11 cellular contexts compared by ENCODE assay signal in the genomic region with DNA sequence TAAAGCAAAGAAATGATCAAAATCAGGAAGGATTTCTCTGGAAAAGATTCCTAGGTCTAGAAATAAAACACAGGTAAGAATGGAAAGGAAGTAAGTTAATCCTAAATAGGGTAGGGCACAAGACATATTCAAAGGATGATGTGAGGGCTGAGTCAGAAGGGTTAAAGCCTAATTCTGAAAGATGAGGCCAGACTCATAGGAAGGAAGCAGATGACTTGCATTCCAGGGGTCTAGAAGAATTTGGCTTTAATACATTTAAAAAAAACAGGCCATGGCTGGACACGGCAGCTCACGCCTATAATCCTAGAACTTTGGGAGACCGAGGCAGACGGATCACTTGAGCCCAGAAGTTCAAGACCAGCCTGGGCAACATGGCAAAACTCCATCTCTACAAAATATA. TPM values are rescaled to one million over a fixed set of nuclear protein-coding genes. Genes with fewer than 3 reads are reported as not detected.
DNase-seq lines count a peak whose midpoint lies in the region; ATAC-seq, FAIRE-seq and TF ChIP-seq lines count a peak whose summit lies in the region.
"Had no signal": no experiment of that assay in that cellular context is flagged by ENCODE, and none has a peak within 500 bp of the region (broad histone marks: within the 10 kb centered on the region; RNA-seq: fewer than 3 reads in every experiment).

No MANE protein-coding gene starts in this region.

- TF ChIP-seq POLR2A in testis (IDR thresholded peaks at IDR 0.05) = no peak

- peak overlapping the region; percentile 89 for H3K4me2 ChIP-seq in osteoblast (ENCODE audit: insufficient read depth, low read length)
- no peak overlapping the region for H3K4me2 ChIP-seq in GM23338

- no peak overlapping the region for H3K27ac Mint-ChIP-seq in GM23338
- H3K27ac Mint-ChIP-seq: stimulated activated memory B cell treated with anti-CD40 and anti-IgM and Interleukin-4, amounts not matched to agents 10 μg/mL and 1 μg/mL and 100 μg/mL, for 72 hours; T-helper 2 cell treated with Interferon-gamma antibody and Interleukin-4, amounts not matched to agents 5 μg/mL and 100 μg/mL, for 36 hours had no signal

- H3K4me1 Mint-ChIP-seq in GM23338 = peaks cover 8% of the 10 kb centered on the region; the same call in 2 of the 3 replicates

- H3K79me2 ChIP-seq in osteoblast (ENCODE audit: insufficient read depth, low read length) (peaks cover 82% of the 10 kb centered on the region), GM23338 (replicated peaks; ENCODE audit: insufficient read depth) (peaks cover 81% of the 10 kb centered on the region)

- no peak for FAIRE-seq in RCC 7860 (lab: Jason Lieb, UNC)

- intact Hi-C loops in testis (cut with DNase I; ENCODE audit: low total_unique reads) = loop anchor here (10.0 kb wide), 1 partner anchor 123 kb away; a partner anchor contains a TSS

- WGBS in testis, 2 donors = 68 to 90% methylated on average over 4 of the region's 4 CpGs

- no peak overlapping the region for H3K4me3 Mint-ChIP-seq in GM23338
- H3K4me3 Mint-ChIP-seq: stimulated activated memory B cell treated with anti-CD40 and anti-IgM and Interleukin-4, amounts not matched to agents 10 μg/mL and 1 μg/mL and 100 μg/mL, for 72 hours had no signal

- peaks cover 9% of the 10 kb centered on the region for H4K20me1 ChIP-seq in osteoblast (ENCODE audit: insufficient read depth, low read length)
- H4K20me1 ChIP-seq in GM23338 (replicated peaks; ENCODE audit: insufficient read depth) = peaks cover 23% of the 10 kb centered on the region

- TF ChIP-seq CTCF in osteoblast (IDR thresholded peaks at IDR 0.05; ENCODE audit: extremely low read depth, low read depth, low read length) = no peak
- TF ChIP-seq CTCF in GM23338 (conservative IDR thresholded peaks at IDR 0.05; ENCODE audit: low read depth in 2 of 2) = no peak
- no peak for TF ChIP-seq CTCF in testis (IDR thresholded peaks at IDR 0.05)

- ATAC-seq in GM23338 = no peak
- ATAC-seq: stimulated activated memory B cell treated with anti-CD40 and anti-IgM and Interleukin-4, amounts not matched to agents 10 μg/mL and 1 μg/mL and 100 μg/mL, for 72 hours had no signal

- peaks cover 8% of the 10 kb centered on the region for H3K27me3 Mint-ChIP-seq in GM23338 (ENCODE audit: insufficient read depth, low read depth, poor library complexity)
- H3K27me3 Mint-ChIP-seq: stimulated activated memory B cell treated with anti-CD40 and anti-IgM and Interleukin-4, amounts not matched to agents 10 μg/mL and 1 μg/mL and 100 μg/mL, for 72 hours had no signal

- no peaks in the 10 kb centered on the region for H3F3A ChIP-seq in GM23338 (replicated peaks; ENCODE audit: low read depth)

- peaks cover 58% of the 10 kb centered on the region for H3K36me3 Mint-ChIP-seq in GM23338 (ENCODE audit: low read depth)

- H3K9me3 Mint-ChIP-seq in GM23338 = no peaks in the 10 kb centered on the region
- H3K9me3 Mint-ChIP-seq: stimulated activated memory B cell treated with anti-CD40 and anti-IgM and Interleukin-4, amounts not matched to agents 10 μg/mL and 1 μg/mL and 100 μg/mL, for 72 hours; T-helper 2 cell treated with Interferon-gamma antibody and Interleukin-4, amounts not matched to agents 5 μg/mL and 100 μg/mL, for 36 hours had no signal

- DNase-seq in Daoy (ENCODE audit: low read depth) = peak; percentile 77
- DNase-seq in RCC 7860 (ENCODE audit: low spot score) = peak; percentile 63
- DNase-seq in dermis blood vessel endothelial cell = peak; percentile 69
- peak; percentile 78 for DNase-seq in osteoblast (ENCODE audit: insufficient read length, low spot score, missing footprints)
- DNase-seq in GM23338 (ENCODE audit: low spot score) = no peak
- DNase-seq in DMS153 (lab: John Stamatoyannopoulos, UW) = no peak
- DNase-seq in testis = no peak
- no peak for DNase-seq in DMS53 (lab: John Stamatoyannopoulos, UW)
- DNase-seq: retina had no signal

- H3K27ac ChIP-seq in osteoblast (ENCODE audit: low read depth, low read length) (peak overlapping the region; percentile 98), GM23338 (ENCODE audit: low read depth) (no peak overlapping the region), testis (peak overlapping the region in 1 of 2 donors; percentile 36)

- H3K4me1 ChIP-seq in osteoblast (ENCODE audit: insufficient read depth, low read length) = peaks cover 73% of the 10 kb centered on the region
- peaks cover 6% of the 10 kb centered on the region for H3K4me1 ChIP-seq in GM23338 (ENCODE audit: insufficient read depth)
- H3K4me1 ChIP-seq in testis = peaks cover 36% of the 10 kb centered on the region

- no peaks in the 10 kb centered on the region for H3K9me3 ChIP-seq in osteoblast (ENCODE audit: low read depth, low read length)
- no peaks in the 10 kb centered on the region for H3K9me3 ChIP-seq in testis

- no peak overlapping the region for H2AFZ ChIP-seq in osteoblast (ENCODE audit: low read length)
- no peak overlapping the region for H2AFZ ChIP-seq in GM23338

- H3K4me3 ChIP-seq in osteoblast (ENCODE audit: insufficient read depth, low read length) (peak overlapping the region; percentile 94), GM23338 (no peak overlapping the region), testis (no peak overlapping the region)

- H3K27me3 ChIP-seq in osteoblast (ENCODE audit: insufficient read depth, low read length) (no peaks in the 10 kb centered on the region), GM23338 (ENCODE audit: insufficient read depth) (no peaks in the 10 kb centered on the region), testis (no peaks in the 10 kb centered on the region)

- H3K36me3 ChIP-seq in osteoblast (ENCODE audit: insufficient read depth, low read length) (peaks cover 62% of the 10 kb centered on the region), GM23338 (ENCODE audit: insufficient read depth) (peaks cover 44% of the 10 kb centered on the region; the same call in 1 of the 2 replicates), testis (ENCODE audit: low read depth, missing control alignments) (no peaks in the 10 kb centered on the region)

- H3K9me2 ChIP-seq in GM23338 (ENCODE audit: insufficient read depth) = no peaks in the 10 kb centered on the region

TF ChIP-seq in GM23338, 12 proteins besides CTCF, POLR2A, EP300 and RAD21 (continues in another document):
- TF ChIP-seq, protein P1, sequence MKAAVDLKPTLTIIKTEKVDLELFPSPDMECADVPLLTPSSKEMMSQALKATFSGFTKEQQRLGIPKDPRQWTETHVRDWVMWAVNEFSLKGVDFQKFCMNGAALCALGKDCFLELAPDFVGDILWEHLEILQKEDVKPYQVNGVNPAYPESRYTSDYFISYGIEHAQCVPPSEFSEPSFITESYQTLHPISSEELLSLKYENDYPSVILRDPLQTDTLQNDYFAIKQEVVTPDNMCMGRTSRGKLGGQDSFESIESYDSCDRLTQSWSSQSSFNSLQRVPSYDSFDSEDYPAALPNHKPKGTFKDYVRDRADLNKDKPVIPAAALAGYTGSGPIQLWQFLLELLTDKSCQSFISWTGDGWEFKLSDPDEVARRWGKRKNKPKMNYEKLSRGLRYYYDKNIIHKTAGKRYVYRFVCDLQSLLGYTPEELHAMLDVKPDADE (IDR thresholded peaks at IDR 0.05) = no peak
- TF ChIP-seq EZH2phosphoT487 (IDR thresholded peaks at IDR 0.05; ENCODE audit: unreplicated experiment) = no peak
- no peak for TF ChIP-seq CREB1 (CRISPR knock-in tag; IDR thresholded peaks at IDR 0.05; ENCODE audit: low read depth)
- no peak for TF ChIP-seq ZNF114 (CRISPR knock-in tag; IDR thresholded peaks at IDR 0.05)
- TF ChIP-seq ZNF331 (CRISPR knock-in tag; IDR thresholded peaks at IDR 0.05; ENCODE audit: low read depth) = no peak
- TF ChIP-seq, protein P2, sequence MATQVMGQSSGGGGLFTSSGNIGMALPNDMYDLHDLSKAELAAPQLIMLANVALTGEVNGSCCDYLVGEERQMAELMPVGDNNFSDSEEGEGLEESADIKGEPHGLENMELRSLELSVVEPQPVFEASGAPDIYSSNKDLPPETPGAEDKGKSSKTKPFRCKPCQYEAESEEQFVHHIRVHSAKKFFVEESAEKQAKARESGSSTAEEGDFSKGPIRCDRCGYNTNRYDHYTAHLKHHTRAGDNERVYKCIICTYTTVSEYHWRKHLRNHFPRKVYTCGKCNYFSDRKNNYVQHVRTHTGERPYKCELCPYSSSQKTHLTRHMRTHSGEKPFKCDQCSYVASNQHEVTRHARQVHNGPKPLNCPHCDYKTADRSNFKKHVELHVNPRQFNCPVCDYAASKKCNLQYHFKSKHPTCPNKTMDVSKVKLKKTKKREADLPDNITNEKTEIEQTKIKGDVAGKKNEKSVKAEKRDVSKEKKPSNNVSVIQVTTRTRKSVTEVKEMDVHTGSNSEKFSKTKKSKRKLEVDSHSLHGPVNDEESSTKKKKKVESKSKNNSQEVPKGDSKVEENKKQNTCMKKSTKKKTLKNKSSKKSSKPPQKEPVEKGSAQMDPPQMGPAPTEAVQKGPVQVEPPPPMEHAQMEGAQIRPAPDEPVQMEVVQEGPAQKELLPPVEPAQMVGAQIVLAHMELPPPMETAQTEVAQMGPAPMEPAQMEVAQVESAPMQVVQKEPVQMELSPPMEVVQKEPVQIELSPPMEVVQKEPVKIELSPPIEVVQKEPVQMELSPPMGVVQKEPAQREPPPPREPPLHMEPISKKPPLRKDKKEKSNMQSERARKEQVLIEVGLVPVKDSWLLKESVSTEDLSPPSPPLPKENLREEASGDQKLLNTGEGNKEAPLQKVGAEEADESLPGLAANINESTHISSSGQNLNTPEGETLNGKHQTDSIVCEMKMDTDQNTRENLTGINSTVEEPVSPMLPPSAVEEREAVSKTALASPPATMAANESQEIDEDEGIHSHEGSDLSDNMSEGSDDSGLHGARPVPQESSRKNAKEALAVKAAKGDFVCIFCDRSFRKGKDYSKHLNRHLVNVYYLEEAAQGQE (IDR thresholded peaks at IDR 0.05; ENCODE audit: unreplicated experiment) = no peak

RNA-seq across cellular contexts. Expression of a gene that starts 3.2 kb away (rescaled TPM):
- total RNA-seq in Daoy (2014; rRNA removed; shearing (Covaris generic)) = 234 and 246 TPM in 2 replicates
- total RNA-seq in dermis blood vessel endothelial cell (290 and 364 TPM in 2 replicates), osteoblast (212 and 220 TPM in 2 replicates), testis (100 to 1,000 TPM in 1 of 2 donors, 10 to 100 TPM in 1; 85.0 to 108 TPM)
- 143 and 156 TPM in 2 replicates for total RNA-seq in GM23338 (2014; rRNA removed; shearing (Covaris generic))
- polyA plus RNA-seq in GM23338 (2016; fragmentation: Nextera tagmentation; extraction: Ambion mirVana) (161 and 173 TPM in 2 replicates), testis (ENCODE audit: insufficient read depth, low read depth, low replicate concordance) (204 TPM)

Comparison
In these comparisons a context has a peak if more than half of its experiments do, and no peak if none do; other contexts are left out.
1. DNase-seq: peak in Daoy (single experiment), RCC 7860 (single experiment), dermis blood vessel endothelial cell (single experiment) and osteoblast (single experiment); none in GM23338 (single experiment), DMS153 (single experiment), testis (single experiment) and DMS53 (single experiment).